Comparison of ENCODE assay signal across 8 cellular contexts in genomic region chr5:123670981-123671557, GRCh38.
A peak's percentile ranks its signal among the peaks of the same experiment; 100 is the strongest.
DNase-seq lines count a peak whose midpoint lies in the region; ATAC-seq, FAIRE-seq and TF ChIP-seq lines count a peak whose summit lies in the region.

No MANE protein-coding gene starts in this region.

- no peaks in the 10 kb centered on the region for H3K27me3 ChIP-seq in K562 (ENCODE audit: control insufficient read depth in 2 of 2, insufficient read depth in 2 of 2, low read length in 2 of 2)

- no peaks in the 10 kb centered on the region for H3K36me3 ChIP-seq in K562 (ENCODE audit: control insufficient read depth, insufficient read depth, low read length)

- H3K9me1 ChIP-seq in K562 (ENCODE audit: control insufficient read depth, insufficient read depth, low read length) = no peaks in the 10 kb centered on the region

- TF ChIP-seq EP300 in K562 (IDR thresholded peaks at IDR 0.05; ENCODE audit: low read length) = no peak

- in situ Hi-C loops in K562 (cut with MboI) = no loop called here

- FAIRE-seq in K562 (lab: Jason Lieb, UNC) = peak; percentile 82

- no peaks in the 10 kb centered on the region for H3K4me1 ChIP-seq in K562 (replicated peaks in 1 of 2; ENCODE audit: control insufficient read depth in 2 of 2, insufficient read depth in 2 of 2, low read length in 2 of 2)

- no peak for TF ChIP-seq POLR2A in K562 (conservative IDR thresholded peaks at IDR 0.05)

- no peak overlapping the region for H3K27ac ChIP-seq in RWPE1
- H3K27ac ChIP-seq in K562 (ENCODE audit: extremely low read depth, low read depth, low read length) = no peak overlapping the region

- H2AFZ ChIP-seq in K562 (ENCODE audit: low read depth, low read length) = no peak overlapping the region

- peaks cover 0 to 5% of the 10 kb centered on the region in 2 donors for H3K4me1 Mint-ChIP-seq in natural killer cell
- peaks cover 0 to 3% of the 10 kb centered on the region in 2 donors for H3K4me1 Mint-ChIP-seq in natural killer cell treated with Interleukin-12 subunit alpha and Interleukin-12 subunit beta and Interleukin-15 and Interleukin-18, amount 100 ng/mL, for 72 hours (ENCODE audit: low read depth in 2 of 2)

- CTCF ChIA-PET in RWPE1 (lab: Yijun Ruan, JAX) (interaction anchor here (0.5 to 1.2 kb wide), 31 partner anchors 20 to 1738 kb away, joined by 3 to 9 read pairs (median 4); no protein-coding TSS in a partner anchor), K562 (lab: Yijun Ruan, JAX; ENCODE audit: low intra/inter-chr PET ratio) (interaction anchor here (0.6 kb wide), 1 partner anchor 1375 kb away, joined by 6 read pairs; no protein-coding TSS in a partner anchor)

- POLR2A ChIA-PET in RWPE1 (lab: Yijun Ruan, JAX; ENCODE audit: low non-redundant PET) (no interaction called here), K562 (lab: Yijun Ruan, JAX) (interaction anchor here (0.6 kb wide), 1 partner anchor 333 kb away, joined by 3 read pairs; no protein-coding TSS in a partner anchor)

- intact Hi-C loops in natural killer cell (cut with micrococcal nuclease) (no loop called here), K562 (cut with micrococcal nuclease) (no loop called here)

- peak; percentile 75 for TF ChIP-seq CTCF in natural killer cell (IDR thresholded peaks at IDR 0.05)
- peak; percentile 81 for TF ChIP-seq CTCF in LNCAP (IDR thresholded peaks at IDR 0.05)
- peak; percentile 96 for TF ChIP-seq CTCF in RWPE1 (conservative IDR thresholded peaks at IDR 0.05; ENCODE audit: low read depth)
- peak; percentile 21 to 85 (median 48); a peak in 4 of 6 replicates for TF ChIP-seq CTCF in K562 (IDR thresholded peaks at IDR 0.05 in 2 of 3, conservative IDR thresholded peaks at IDR 0.05 in 1 of 3; ENCODE audit: insufficient read depth in 2 of 3, low read depth in 1 of 3, low read length in 3 of 3)

- ATAC-seq in natural killer cell (peak in 2 of 3 donors; percentile 52 to 65), K562 (peak; percentile 59; the same call in 1 of the 3 replicates)
- ATAC-seq in natural killer cell treated with Interleukin-12 subunit alpha and Interleukin-12 subunit beta and Interleukin-15 and Interleukin-18, amount 100 ng/mL, for 72 hours = no peak

- no peak overlapping the region for H3K27ac Mint-ChIP-seq in natural killer cell
- H3K27ac Mint-ChIP-seq in natural killer cell treated with Interleukin-12 subunit alpha and Interleukin-12 subunit beta and Interleukin-15 and Interleukin-18, amount 100 ng/mL, for 72 hours = no peak overlapping the region

- H3K4me3 ChIP-seq in K562 = no peak overlapping the region

- no peaks in the 10 kb centered on the region for H3K27me3 Mint-ChIP-seq in natural killer cell (ENCODE audit: low read depth in 2 of 2)
- peaks cover 0 to 6% of the 10 kb centered on the region in 2 donors for H3K27me3 Mint-ChIP-seq in natural killer cell treated with Interleukin-12 subunit alpha and Interleukin-12 subunit beta and Interleukin-15 and Interleukin-18, amount 100 ng/mL, for 72 hours

- WGBS in K562 (ENCODE audit: insufficient coverage, low coverage, missing lambda C conversion rate) = 0% methylated on average over 5 of the region's 5 CpGs

- H3K9me3 Mint-ChIP-seq in natural killer cell = no peaks in the 10 kb centered on the region
- H3K9me3 Mint-ChIP-seq in natural killer cell treated with Interleukin-12 subunit alpha and Interleukin-12 subunit beta and Interleukin-15 and Interleukin-18, amount 100 ng/mL, for 72 hours = no peaks in the 10 kb centered on the region

- no peaks in the 10 kb centered on the region for H3K79me2 ChIP-seq in K562 (ENCODE audit: control insufficient read depth, insufficient read depth, low read length)

- DNase-seq in natural killer cell (peak; percentile 18), RWPE1 (ENCODE audit: low spot score) (peak; percentile 32), K562 (ENCODE audit: extremely low read depth in 1 of 4, low spot score in 3 of 4) (peak; percentile 32 to 58 (median 34)), iris pigment epithelial cell (ENCODE audit: low read depth) (peak; percentile 31), T1000 (lab: John Stamatoyannopoulos, UW) (no peak)
- DNase-seq in natural killer cell treated with Interleukin-12 subunit alpha and Interleukin-12 subunit beta and Interleukin-15 and Interleukin-18, amount 100 ng/mL, for 72 hours (ENCODE audit: low spot score) = no peak
- peak; percentile 46 for DNase-seq in stimulated activated CD4-positive, alpha-beta T cell treated with anti-CD3 and anti-CD28 coated beads, Interleukin-1b, Interleukin-23, amount 100 ng/mL, for 48 hours

- no peaks in the 10 kb centered on the region for H4K20me1 ChIP-seq in K562 (replicated peaks; ENCODE audit: control insufficient read depth, insufficient read depth, low read length)

- H3K4me2 ChIP-seq in K562 (ENCODE audit: insufficient read depth, low read length) = no peak overlapping the region

- H3K9ac ChIP-seq in K562 (ENCODE audit: insufficient read depth in 1 of 2, low read depth in 2 of 2, low read length in 2 of 2) = no peak overlapping the region

- no peaks in the 10 kb centered on the region for H3K36me3 Mint-ChIP-seq in natural killer cell
- H3K36me3 Mint-ChIP-seq in natural killer cell treated with Interleukin-12 subunit alpha and Interleukin-12 subunit beta and Interleukin-15 and Interleukin-18, amount 100 ng/mL, for 72 hours = no peaks in the 10 kb centered on the region

- peak; percentile 56 to 65 for TF ChIP-seq RAD21 in K562 (CRISPR knock-in tag; conservative IDR thresholded peaks at IDR 0.05 in 1 of 2, IDR thresholded peaks at IDR 0.05 in 1 of 2)

- H3K4me3 Mint-ChIP-seq in natural killer cell = no peak overlapping the region
- H3K4me3 Mint-ChIP-seq in natural killer cell treated with Interleukin-12 subunit alpha and Interleukin-12 subunit beta and Interleukin-15 and Interleukin-18, amount 100 ng/mL, for 72 hours = no peak overlapping the region

- BruUV-seq in K562 (replicated peaks; lab: Mats Ljungman, UMichigan) = no TSS peak

- H3K9me3 ChIP-seq in K562 (replicated peaks; ENCODE audit: control insufficient read depth, insufficient read depth, low read depth, low read length) = no peaks in the 10 kb centered on the region

TF ChIP-seq in K562, 482 proteins besides CTCF, POLR2A, EP300 and RAD21 (continues in another document):
- peak; percentile 48; the same call in 1 of the 2 replicates for TF ChIP-seq SMC3 (conservative IDR thresholded peaks at IDR 0.05; ENCODE audit: insufficient read depth, low read depth, low read length)
- peak; percentile 99 for TF ChIP-seq ZNF384 (IDR thresholded peaks at IDR 0.05; ENCODE audit: low read depth, low read length)
- TF ChIP-seq SFPQ (IDR thresholded peaks at IDR 0.05; ENCODE audit: low read depth, low read length) = no peak

Comparison
In these comparisons a context has a peak if more than half of its experiments do, and no peak if none do; other contexts are left out.
1. ATAC-seq: peak in natural killer cell (2 of 3) and K562 (single experiment); none in natural killer cell treated with Interleukin-12 subunit alpha and Interleukin-12 subunit beta and Interleukin-15 and Interleukin-18, amount 100 ng/mL, for 72 hours (0 of 2).
2. DNase-seq: peak in natural killer cell (single experiment), RWPE1 (single experiment), K562 (4 of 4), iris pigment epithelial cell (single experiment) and stimulated activated CD4-positive, alpha-beta T cell treated with anti-CD3 and anti-CD28 coated beads, Interleukin-1b, Interleukin-23, amount 100 ng/mL, for 48 hours (single experiment); none in natural killer cell treated with Interleukin-12 subunit alpha and Interleukin-12 subunit beta and Interleukin-15 and Interleukin-18, amount 100 ng/mL, for 72 hours (single experiment) and T1000 (single experiment).
3. Peak in every context shown above with its lines, with median percentiles within 50 percentile points of each other: CTCF ChIP-seq.